In genomic region chr6:47263268-47263667, GRCh38 we compare ENCODE assay signal across 26 cellular contexts. TPM values are rescaled to one million over a fixed set of nuclear protein-coding genes. Genes with fewer than 3 reads are reported as not detected.
DNase-seq lines count a peak whose midpoint lies in the region; ATAC-seq and TF ChIP-seq lines count a peak whose summit lies in the region.
"Had no signal": no experiment of that assay in that cellular context is flagged by ENCODE, and none has a peak within 500 bp of the region (broad histone marks: within the 10 kb centered on the region; RNA-seq: fewer than 3 reads in every experiment).

No MANE protein-coding gene starts in this region.

- H3K36me3 ChIP-seq in IMR-90 (ENCODE audit: control insufficient read depth, insufficient read depth, low read length) (no peaks in the 10 kb centered on the region), PC-9 (ENCODE audit: low read depth) (peaks cover 79% of the 10 kb centered on the region), subcutaneous abdominal adipose tissue (ENCODE audit: control insufficient read depth in 5 of 5, insufficient read depth in 5 of 5, low read length in 5 of 5) (peaks cover 0 to 12% (median 3%) of the 10 kb centered on the region in 5 donors)
- H3K36me3 ChIP-seq: BE2C had no signal

- 90% methylated on average over 3 of the region's 4 CpGs; no CpG with 5 or more reads in 1 of the 2 experiments for WGBS in IMR-90 (ENCODE audit: extremely low coverage in 2 of 2, insufficient read length in 1 of 2), 2 experiments

- no peak overlapping the region for H3K27ac ChIP-seq in IMR-90 (ENCODE audit: insufficient read depth, low read length)
- peak overlapping the region; percentile 8; the same call in 1 of the 2 replicates for H3K27ac ChIP-seq in PC-9
- H3K27ac ChIP-seq in subcutaneous abdominal adipose tissue (ENCODE audit: low read depth, low read length) = peak overlapping the region; percentile 24
- H3K27ac ChIP-seq: BLaER1 had no signal

- H3K4me2 ChIP-seq in IMR-90 (ENCODE audit: low read depth, low read length) (no peak overlapping the region), PC-9 (no peak overlapping the region)
- H3K4me2 ChIP-seq: BLaER1 had no signal

- dilution Hi-C loops in IMR-90 (cut with HindIII; ENCODE audit: low sequenced_read_pairs, unreplicated experiment) = no loop called here

- H3K23ac ChIP-seq in IMR-90 (ENCODE audit: low read depth, low read length) = peak overlapping the region; percentile 46; the same call in 1 of the 2 replicates

- H4K8ac ChIP-seq in IMR-90 (ENCODE audit: low read depth in 2 of 2, low read length in 2 of 2) = no peak overlapping the region

- H3K9ac ChIP-seq in IMR-90 (ENCODE audit: low read depth, low read length) = no peak overlapping the region
- H3K9ac ChIP-seq in subcutaneous abdominal adipose tissue (ENCODE audit: low read length in 5 of 5) = no peak overlapping the region
- H3K9ac ChIP-seq: BLaER1 had no signal

- no peak for TF ChIP-seq CTCF in IMR-90 (conservative IDR thresholded peaks at IDR 0.05; ENCODE audit: low read depth, low read length)
- TF ChIP-seq CTCF in PC-9 (conservative IDR thresholded peaks at IDR 0.05) = no peak
- TF ChIP-seq CTCF in nephron progenitor cell (IDR thresholded peaks at IDR 0.05) = no peak

- peaks cover 96% of the 10 kb centered on the region for H3F3A ChIP-seq in PC-9 (ENCODE audit: insufficient read depth, low read depth)

- BruUV-seq in IMR-90 (replicated peaks; lab: Mats Ljungman, UMichigan) (no TSS peak), PC-9 (replicated peaks; lab: Mats Ljungman, UMichigan) (no TSS peak)

- H3K4me1 Mint-ChIP-seq in nephron progenitor cell = peaks cover 23% of the 10 kb centered on the region
- H3K4me1 Mint-ChIP-seq: CD14-positive monocyte; CD4-positive, alpha-beta memory T cell; CD4-positive, CD25-positive, alpha-beta regulatory T cell; CD8-positive, alpha-beta memory T cell had no signal

- H3K36me3 Mint-ChIP-seq in nephron progenitor cell (ENCODE audit: low read depth) = peaks cover 38% of the 10 kb centered on the region
- H3K36me3 Mint-ChIP-seq: CD14-positive monocyte; CD4-positive, alpha-beta memory T cell; CD4-positive, CD25-positive, alpha-beta regulatory T cell; CD8-positive, alpha-beta memory T cell had no signal

- H3K9me1 ChIP-seq in IMR-90 (ENCODE audit: insufficient read depth, low read length) = no peaks in the 10 kb centered on the region; the same call in 1 of the 2 replicates

- POLR2A ChIA-PET in IMR-90 (lab: Charles Lee; ENCODE audit: unreplicated experiment) = no interaction called here
- POLR2A ChIA-PET in PC-9 (lab: Charles Lee; ENCODE audit: unreplicated experiment) = no interaction called here

- TF ChIP-seq RAD21 in IMR-90 (IDR thresholded peaks at IDR 0.05; ENCODE audit: low read length) = no peak

- peak overlapping the region; percentile 2 for H3K27ac Mint-ChIP-seq in nephron progenitor cell
- H3K27ac Mint-ChIP-seq: CD14-positive monocyte; CD4-positive, alpha-beta memory T cell; CD4-positive, CD25-positive, alpha-beta regulatory T cell had no signal

- H3K79me1 ChIP-seq in IMR-90 (ENCODE audit: low read depth in 1 of 2, low read length in 2 of 2) = peaks cover 0 to 5% of the 10 kb centered on the region in 2 experiments; a peak in 2 of 4 replicates

- no peak overlapping the region for H2BK15ac ChIP-seq in IMR-90 (ENCODE audit: low read depth, low read length)

- no peak overlapping the region for H3K18ac ChIP-seq in IMR-90 (ENCODE audit: low read depth, low read length)

- intact Hi-C loops in IMR-90 (cut with micrococcal nuclease) (no loop called here), PC-9 (cut with micrococcal nuclease; ENCODE audit: unreplicated experiment) (no loop called here)

- no peaks in the 10 kb centered on the region for H4K20me1 ChIP-seq in IMR-90 (ENCODE audit: insufficient read depth, low read length)
- H4K20me1 ChIP-seq in PC-9 (ENCODE audit: insufficient read depth) = peaks cover 72% of the 10 kb centered on the region

- in situ Hi-C loops in IMR-90 (cut with MboI; ENCODE audit: low sequenced_read_pairs) = no loop called here

- H3K9me3 ChIP-seq in IMR-90 (ENCODE audit: control insufficient read depth, insufficient read depth, low read length) (no peaks in the 10 kb centered on the region), PC-9 (ENCODE audit: insufficient read depth, low read depth) (no peaks in the 10 kb centered on the region), subcutaneous abdominal adipose tissue (ENCODE audit: control insufficient read depth in 5 of 5, low read length in 5 of 5) (no peaks in the 10 kb centered on the region)
- H3K9me3 ChIP-seq: BE2C, BLaER1 had no signal

- TF ChIP-seq POLR2A in IMR-90 (IDR thresholded peaks at IDR 0.05; ENCODE audit: low read depth, low read length) = no peak

- CTCF ChIA-PET in IMR-90 (lab: Yijun Ruan, JAX) = no interaction called here
- CTCF ChIA-PET in PC-9 (lab: Charles Lee) = no interaction called here

- peaks cover 100% of the 10 kb centered on the region for H3K79me2 ChIP-seq in PC-9 (ENCODE audit: low read depth)

- H3K4ac ChIP-seq in IMR-90 (ENCODE audit: low read depth, low read length) = no peak overlapping the region

- no peaks in the 10 kb centered on the region for H3K9me3 Mint-ChIP-seq in nephron progenitor cell
- H3K9me3 Mint-ChIP-seq: CD14-positive monocyte; CD8-positive, alpha-beta memory T cell had no signal

- no peak overlapping the region for H2AK5ac ChIP-seq in IMR-90 (ENCODE audit: low read depth, low read length)

- H3K27me3 Mint-ChIP-seq in nephron progenitor cell (ENCODE audit: low read depth, poor library complexity) = no peaks in the 10 kb centered on the region

- no peak overlapping the region for H3K4me3 ChIP-seq in IMR-90 (ENCODE audit: insufficient read depth, low read depth, low read length)
- no peak overlapping the region for H3K4me3 ChIP-seq in PC-9
- no peak overlapping the region for H3K4me3 ChIP-seq in subcutaneous abdominal adipose tissue (ENCODE audit: low read depth in 1 of 5, low read length in 5 of 5)
- H3K4me3 ChIP-seq: BLaER1, GM12878 had no signal

- ATAC-seq in IMR-90 (ENCODE audit: low read depth) = no peak
- ATAC-seq in GM18520 (IDR thresholded peaks at IDR 0.05; ENCODE audit: unreplicated experiment) = no peak
- ATAC-seq: GM12878 had no signal

- no peak overlapping the region for H2BK20ac ChIP-seq in IMR-90 (ENCODE audit: low read depth, low read length)

- no peak overlapping the region for H2BK120ac ChIP-seq in IMR-90 (ENCODE audit: low read depth, low read length)

- no peak overlapping the region for H4K5ac ChIP-seq in IMR-90 (ENCODE audit: low read depth, low read length)

- no peak for DNase-seq in IMR-90
- DNase-seq in PC-9 = no peak
- no peak for DNase-seq in nephron progenitor cell
- DNase-seq in GM19240 (ENCODE audit: insufficient read length, low spot score) = no peak
- DNase-seq in NOMO-1 treated with DMSO at 0.1 percent for 48 hours (lab: John Stamatoyannopoulos, UW; ENCODE audit: unreplicated experiment) = no peak
- DNase-seq in NCI-H1092 treated with DMSO at 0.1 percent for 48 hours (lab: John Stamatoyannopoulos, UW) = no peak
- DNase-seq: 8988T; ACHN; BE2C; C1 segment of cervical spinal cord; CD4-positive, CD25-positive, alpha-beta regulatory T cell; CD8-positive, alpha-beta memory T cell; COR-L47; DMS 273 treated with DMSO at 0.1 percent for 48 hours; DMS153; DMS53; DMS79; DND-41; EL; GDM1 had no signal

- H2AFZ ChIP-seq in IMR-90 (replicated peaks; ENCODE audit: low read length, poor library complexity) (no peak overlapping the region), PC-9 (no peak overlapping the region)

- no peaks in the 10 kb centered on the region for H3K27me3 ChIP-seq in IMR-90 (ENCODE audit: control insufficient read depth, insufficient read depth, low read length)
- no peaks in the 10 kb centered on the region for H3K27me3 ChIP-seq in PC-9 (ENCODE audit: insufficient read depth, low read depth)
- H3K27me3 ChIP-seq in subcutaneous abdominal adipose tissue (ENCODE audit: control insufficient read depth in 5 of 5, insufficient read depth in 4 of 5, low read length in 5 of 5) = no peaks in the 10 kb centered on the region
- H3K27me3 ChIP-seq: BE2C, BLaER1 had no signal

- H3K4me1 ChIP-seq in IMR-90 (ENCODE audit: control insufficient read depth, insufficient read depth, low read length) (peaks cover 2% of the 10 kb centered on the region; the same call in 1 of the 2 replicates), PC-9 (replicated peaks; ENCODE audit: insufficient read depth) (peaks cover 5% of the 10 kb centered on the region), subcutaneous abdominal adipose tissue (ENCODE audit: control insufficient read depth in 5 of 5, insufficient read depth in 5 of 5, low read length in 5 of 5) (peaks cover 8 to 44% (median 25%) of the 10 kb centered on the region in 5 donors)
- H3K4me1 ChIP-seq: BE2C had no signal

- H3K14ac ChIP-seq in IMR-90 (replicated peaks; ENCODE audit: low read depth, low read length) = no peak overlapping the region

- H3K56ac ChIP-seq in IMR-90 (ENCODE audit: extremely low read depth, insufficient read depth, low read length) = no peak overlapping the region

- no peaks in the 10 kb centered on the region for H3K9me2 ChIP-seq in PC-9 (ENCODE audit: insufficient read depth)

- no peak overlapping the region for H3K4me3 Mint-ChIP-seq in nephron progenitor cell
- H3K4me3 Mint-ChIP-seq: CD14-positive monocyte; CD4-positive, alpha-beta memory T cell; CD4-positive, CD25-positive, alpha-beta regulatory T cell; CD8-positive, alpha-beta memory T cell had no signal

- no peak overlapping the region for H4K91ac ChIP-seq in IMR-90 (ENCODE audit: insufficient read depth, low read depth, low read length)

- no peak overlapping the region for H2BK5ac ChIP-seq in IMR-90 (ENCODE audit: low read depth, low read length, poor library complexity, severe bottlenecking)

- H2AK9ac ChIP-seq in IMR-90 (replicated peaks; ENCODE audit: low read depth, low read length, poor library complexity) = no peak overlapping the region

TF ChIP-seq in IMR-90, 13 proteins besides CTCF, POLR2A, EP300 and RAD21:
- TF ChIP-seq SMC3 (IDR thresholded peaks at IDR 0.05; ENCODE audit: low read depth, low read length) (no peak), MXI1 (IDR thresholded peaks at IDR 0.05; ENCODE audit: borderline replicate concordance, low read depth, low read length) (no peak), FOS (IDR thresholded peaks at IDR 0.05; ENCODE audit: low read depth, low read length) (no peak)

RNA-seq across cellular contexts. Expression of gene TNFRSF21, which starts 46.4 kb away (rescaled TPM):
- total RNA-seq in IMR-90 (2012; rRNA removed) (2.5 and 2.9 TPM in 2 replicates), PC-9 (2021) (172 and 219 TPM in 2 replicates)
- 6.1 and 6.9 TPM in 2 replicates for polyA plus RNA-seq in IMR-90 (2012; rRNA removed)
- polyA plus RNA-seq in IMR-90 (2012; cell fraction: cytosol; rRNA removed) = 6.0 and 6.7 TPM in 2 replicates
- polyA plus RNA-seq in IMR-90 (2012; cell fraction: nucleus; rRNA removed; ENCODE audit: low replicate concordance) = 1.9 and 2.4 TPM in 2 replicates
- polyA plus RNA-seq: CD4-positive, alpha-beta memory T cell; CD4-positive, CD25-positive, alpha-beta regulatory T cell had no signal

Comparison
In these comparisons a context has a peak if more than half of its experiments do, and no peak if none do; other contexts are left out.
1. RNA of gene TNFRSF21, which starts 46.4 kb away (total RNA-seq): 172 to 219 TPM in PC-9; 2.5 to 2.9 TPM in IMR-90; every median in the first group is over 10 times any median in the second.